10 cellular contexts compared by ENCODE assay signal in genomic region chr17:40458001-40458791, GRCh38. TPM values are rescaled to one million over a fixed set of nuclear protein-coding genes. Genes with fewer than 3 reads are reported as not detected.
DNase-seq lines count a peak whose midpoint lies in the region; ATAC-seq and TF ChIP-seq lines count a peak whose summit lies in the region.
"Had no signal": no experiment of that assay in that cellular context is flagged by ENCODE, and none has a peak within 500 bp of the region (broad histone marks: within the 10 kb centered on the region; RNA-seq: fewer than 3 reads in every experiment).

No MANE protein-coding gene starts in this region.

- DNase-seq in NCI-H82 (lab: John Stamatoyannopoulos, UW) (peak; percentile 55), NCI-H82 treated with DMSO at 0.1 percent for 48 hours (lab: John Stamatoyannopoulos, UW; ENCODE audit: unreplicated experiment) (no peak), body of pancreas (peak in 3 of 4 donors; percentile 36 to 66 (median 44)), kidney tubule cell (ENCODE audit: low spot score) (peak; percentile 82), transverse colon (no peak), putamen (ENCODE audit: low spot score) (no peak), NCI-H345 treated with DMSO at 0.1 percent for 48 hours (lab: John Stamatoyannopoulos, UW; ENCODE audit: unreplicated experiment) (no peak), cerebellar cortex (ENCODE audit: low spot score) (no peak)
- DNase-seq: activated CD4-positive, alpha-beta T cell treated with anti-CD3 and anti-CD28 coated beads for 4 hours; central memory CD4-positive, alpha-beta T cell had no signal

- in situ Hi-C loops in transverse colon (cut with MboI; ENCODE audit: low pct_ligation_motif_present in 1 of 4, low pct_unique_long_range_greater_than_20kb in 1 of 4, low sequenced_read_pairs in 3 of 4), result no loop called here

- TF ChIP-seq CTCF in body of pancreas (IDR thresholded peaks at IDR 0.05) (no peak), transverse colon (IDR thresholded peaks at IDR 0.05) (no peak)

- no peaks in the 10 kb centered on the region for H3K36me3 ChIP-seq in body of pancreas (replicated peaks in 1 of 2; ENCODE audit: insufficient read depth in 1 of 2, low read depth in 2 of 2)
- peaks cover 0 to 34% (median 10%) of the 10 kb centered on the region in 4 donors for H3K36me3 ChIP-seq in transverse colon

- ATAC-seq in body of pancreas, result peak; percentile 58

- TF ChIP-seq EP300 in transverse colon (IDR thresholded peaks at IDR 0.05; ENCODE audit: low read depth), result no peak

- H3K4me1 ChIP-seq in body of pancreas, result peaks cover 22% of the 10 kb centered on the region
- peaks cover 39 to 67% (median 47%) of the 10 kb centered on the region in 4 donors for H3K4me1 ChIP-seq in transverse colon

- intact Hi-C loops in body of pancreas (cut with DNase I), result no loop called here
- intact Hi-C loops in transverse colon (cut with DNase I; ENCODE audit: low total_unique reads), result no loop called here

- no peak for TF ChIP-seq POLR2A in body of pancreas (IDR thresholded peaks at IDR 0.05)
- TF ChIP-seq POLR2A in transverse colon (IDR thresholded peaks at IDR 0.05), result no peak

- H3K9me3 ChIP-seq in body of pancreas (no peaks in the 10 kb centered on the region), transverse colon (no peaks in the 10 kb centered on the region)

- no peaks in the 10 kb centered on the region for H3K27me3 ChIP-seq in body of pancreas
- no peaks in the 10 kb centered on the region for H3K27me3 ChIP-seq in transverse colon

- peak overlapping the region in 2 of 4 donors; percentile 2 to 17 for H3K27ac ChIP-seq in body of pancreas
- H3K27ac ChIP-seq in transverse colon, result peak overlapping the region; percentile 48 to 83 (median 62)

- H3K4me3 ChIP-seq in body of pancreas, result no peak overlapping the region
- H3K4me3 ChIP-seq in transverse colon, result no peak overlapping the region

- WGBS in body of pancreas, 2 donors, result 32 to 33% methylated on average over 6 to 16 of the region's 16 CpGs
- WGBS in transverse colon (ENCODE audit: low coverage in 1 of 2), 2 donors, result 42 to 67% methylated on average over 2 to 16 of the region's 16 CpGs

RNA-seq across cellular contexts. Expression of gene IGFBP4, which starts 14.9 kb away (rescaled TPM):
- 100 to 1,000 TPM in 1 of 2 donors, 10 to 100 TPM in 1; 88.7 to 315 TPM for total RNA-seq in body of pancreas
- total RNA-seq in transverse colon, result 100 to 1,000 TPM in 3 of 4 donors, 10 to 100 TPM in 1; 98.4 to 302 (median 166) TPM

RNA-seq across cellular contexts. Expression of gene TOP2A, which starts 40.5 kb away (rescaled TPM):
- total RNA-seq in body of pancreas (under 1 TPM in 1 of 2 donors, not detected in 1; 0.33 TPM), transverse colon (10 to 100 TPM in 1 of 4 donors, 1 to 10 TPM in 2, under 1 TPM in 1; 0.37 to 25.5 (median 7.5) TPM)

RNA-seq across cellular contexts. Expression of gene TNS4, which starts 43.2 kb away (rescaled TPM):
- total RNA-seq in body of pancreas (not detected), transverse colon (1 to 10 TPM in 3 of 4 donors, not detected in 1; 1.2 to 4.2 (median 2.5) TPM)

Comparison
In these comparisons a context has a peak if more than half of its experiments do, and no peak if none do; other contexts are left out.
1. DNase-seq: peak in NCI-H82 (single experiment), body of pancreas (3 of 4) and kidney tubule cell (single experiment); none in NCI-H82 treated with DMSO at 0.1 percent for 48 hours (single experiment), transverse colon (single experiment), putamen (single experiment), NCI-H345 treated with DMSO at 0.1 percent for 48 hours (single experiment) and cerebellar cortex (single experiment).